Comparison of ENCODE assay signal across 9 cellular contexts in the genomic region with DNA sequence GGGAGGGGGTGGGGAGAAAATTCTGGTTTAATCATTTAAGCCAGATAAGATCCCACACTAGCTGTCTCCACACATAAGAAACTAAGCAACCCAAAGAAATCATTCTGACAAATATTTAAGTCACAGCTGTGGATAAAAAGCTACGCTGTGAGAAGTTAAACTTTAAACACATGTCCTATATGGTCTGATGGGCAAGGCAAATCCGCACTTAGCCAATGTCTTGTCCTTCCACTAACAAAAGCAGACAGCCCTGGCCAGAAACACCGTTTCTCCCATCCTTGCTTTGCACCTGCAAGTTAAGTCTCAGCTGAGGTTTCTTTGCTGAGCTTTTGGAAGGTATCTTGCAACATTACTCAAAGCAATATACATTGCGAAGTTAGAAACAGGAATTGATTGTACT.
DNase-seq lines count a peak whose midpoint lies in the region; ATAC-seq and TF ChIP-seq lines count a peak whose summit lies in the region.
"Had no signal": no experiment of that assay in that cellular context is flagged by ENCODE, and none has a peak within 500 bp of the region (broad histone marks: within the 10 kb centered on the region; RNA-seq: fewer than 3 reads in every experiment).

No MANE protein-coding gene starts in this region.

- no peak for ATAC-seq in esophagus mucosa
- no peak for ATAC-seq in GM19351 (IDR thresholded peaks at IDR 0.05; ENCODE audit: unreplicated experiment)

- peak overlapping the region; percentile 96 for H3K4me2 ChIP-seq in KMS-11

- DNase-seq in GM12865 (ENCODE audit: low read depth) = peak; percentile 62
- DNase-seq in dorsolateral prefrontal cortex = no peak
- no peak for DNase-seq in midbrain (lab: John Stamatoyannopoulos, UW)
- DNase-seq in HCEC 1CT = no peak
- DNase-seq: NCI-H510A had no signal

- peak overlapping the region; percentile 93 for H3K4me3 ChIP-seq in GM12865 (ENCODE audit: low read depth, low read length)
- H3K4me3 ChIP-seq in KMS-11 (IDR thresholded peaks at IDR 0.05; ENCODE audit: insufficient read depth, low read depth, low read length) = no peak overlapping the region
- peak overlapping the region in 48 of 59 donors; percentile 5 to 90 (median 77) for H3K4me3 ChIP-seq in dorsolateral prefrontal cortex
- H3K4me3 ChIP-seq in rectal smooth muscle tissue (ENCODE audit: low read length) = peak overlapping the region; percentile 95

- H3K79me2 ChIP-seq in KMS-11 (ENCODE audit: insufficient read depth, low read depth) = peaks cover 77% of the 10 kb centered on the region

- H4K20me1 ChIP-seq in KMS-11 (ENCODE audit: insufficient read depth) = no peaks in the 10 kb centered on the region; the same call in 1 of the 2 replicates

- H2AFZ ChIP-seq in KMS-11 (ENCODE audit: low read depth) = no peak overlapping the region

- H3K27ac ChIP-seq in KMS-11 (no peak overlapping the region), dorsolateral prefrontal cortex (peak overlapping the region in 17 of 59 donors; percentile 7 to 91 (median 50)), rectal smooth muscle tissue (ENCODE audit: low read depth, low read length) (no peak overlapping the region)

- H3K9ac ChIP-seq in KMS-11 (no peak overlapping the region), rectal smooth muscle tissue (ENCODE audit: low read length) (no peak overlapping the region)

- H3K36me3 ChIP-seq in KMS-11 (ENCODE audit: insufficient read depth) (no peaks in the 10 kb centered on the region), rectal smooth muscle tissue (ENCODE audit: control insufficient read depth, insufficient read depth, low read length) (no peaks in the 10 kb centered on the region)

- no peaks in the 10 kb centered on the region for H3K27me3 ChIP-seq in KMS-11 (ENCODE audit: insufficient read depth, low read depth)
- no peaks in the 10 kb centered on the region for H3K27me3 ChIP-seq in dorsolateral prefrontal cortex
- no peaks in the 10 kb centered on the region for H3K27me3 ChIP-seq in rectal smooth muscle tissue (ENCODE audit: control insufficient read depth, insufficient read depth, low read length)

- H3K4me1 ChIP-seq in KMS-11 (ENCODE audit: low read depth, poor library complexity, severe bottlenecking) = peaks cover 77% of the 10 kb centered on the region
- H3K4me1 ChIP-seq in rectal smooth muscle tissue (ENCODE audit: control insufficient read depth, insufficient read depth, low read length) = peaks cover 10% of the 10 kb centered on the region

- TF ChIP-seq CTCF in GM12865 (IDR thresholded peaks at IDR 0.05; ENCODE audit: insufficient read depth, low read depth, low read length, missing control alignments) (no peak), KMS-11 (conservative IDR thresholded peaks at IDR 0.05; ENCODE audit: low read depth, low read length) (no peak), dorsolateral prefrontal cortex (IDR thresholded peaks at IDR 0.05 in 54 of 56, conservative IDR thresholded peaks at IDR 0.05 in 2 of 56; ENCODE audit: low read depth in 1 of 56, partially characterized antibody in 56 of 56) (no peak)

- intact Hi-C loops in dorsolateral prefrontal cortex (cut with DNase I) = no loop called here
